Comparison of ENCODE assay signal across 15 cellular contexts in the genomic region with DNA sequence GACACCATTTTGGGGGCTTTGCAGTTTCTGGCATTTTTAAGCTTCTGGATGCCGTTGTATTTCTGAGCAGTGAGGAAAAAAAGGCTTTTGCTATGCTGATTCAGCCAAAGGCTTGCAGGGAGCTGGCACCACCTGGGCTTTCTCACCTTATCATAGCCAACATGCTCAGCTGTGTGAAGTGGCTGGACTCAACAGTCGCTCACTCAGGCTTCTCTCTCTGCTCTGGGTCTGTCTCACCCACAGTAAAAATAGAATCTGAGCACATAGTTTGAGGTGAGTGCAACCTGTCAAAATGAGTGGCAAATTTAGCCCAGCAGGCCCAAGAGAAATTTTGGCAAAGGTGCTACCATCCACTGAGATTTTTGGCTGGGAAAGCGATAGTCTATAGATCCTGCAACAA. TPM values are rescaled to one million over a fixed set of nuclear protein-coding genes. Genes with fewer than 3 reads are reported as not detected.
"Had no signal": no experiment of that assay in that cellular context is flagged by ENCODE, and none has a peak within 500 bp of the region (broad histone marks: within the 10 kb centered on the region; RNA-seq: fewer than 3 reads in every experiment).

No MANE protein-coding gene starts in this region.

RNA-seq across cellular contexts. Expression of a gene that starts 59.5 kb away (rescaled TPM):
- total RNA-seq: activated B cell treated with CpG ODN at 0.5 μM for 24 hours; activated CD4-positive, alpha-beta memory T cell treated with anti-CD3 and anti-CD28 coated beads for 36 hours; activated CD4-positive, alpha-beta memory T cell treated with anti-CD3 and anti-CD28 coated beads, Interleukin-2, amount 10 ng/mL, durations not matched to agents 7 days and 5 days; activated CD4-positive, alpha-beta T cell treated with anti-CD3 and anti-CD28 coated beads for 36 hours; activated CD4-positive, alpha-beta T cell treated with anti-CD3 and anti-CD28 coated beads, Interleukin-2, amount 10 ng/mL, durations not matched to agents 24 days and 14 days; activated CD4-positive, alpha-beta T cell treated with anti-CD3 and anti-CD28 coated beads, Interleukin-2, amount 10 ng/mL, durations not matched to agents 7 days and 5 days; activated CD8-positive, alpha-beta memory T cell treated with anti-CD3 and anti-CD28 coated beads for 36 hours; activated CD8-positive, alpha-beta memory T cell treated with anti-CD3 and anti-CD28 coated beads, Interleukin-2, amount 10 ng/mL, durations not matched to agents 7 days and 5 days; activated CD8-positive, alpha-beta T cell treated with anti-CD3 and anti-CD28 coated beads for 36 hours; activated CD8-positive, alpha-beta T cell treated with anti-CD3 and anti-CD28 coated beads, Interleukin-2, amount 10 ng/mL, durations not matched to agents 7 days and 5 days; T-cell; T-helper 1 cell treated with Interleukin-12 subunit alpha and Interleukin-12 subunit beta and Interleukin-4 antibody, amounts not matched to agents 30 ng/mL and 1 ng/mL, for 36 hours; T-helper 17 cell; T-helper 2 cell treated with Interferon-gamma antibody and Interleukin-4, amounts not matched to agents 100 ng/mL and 5 ng/mL, for 36 hours; WTC11 had no signal
